25 cellular contexts compared by ENCODE assay signal in genomic region chr7:70400829-70401380, GRCh38.
"Had no signal": no experiment of that assay in that cellular context is flagged by ENCODE, and none has a peak within 500 bp of the region (broad histone marks: within the 10 kb centered on the region; RNA-seq: fewer than 3 reads in every experiment).

No MANE protein-coding gene starts in this region.

- H3K27ac ChIP-seq: foreskin keratinocyte, left lung, testis had no signal

- H3K36me3 Mint-ChIP-seq: natural killer cell had no signal

- H3K4me3 Mint-ChIP-seq: activated CD8-positive, alpha-beta T cell treated with anti-CD3 and anti-CD28 coated beads, Interleukin-2, amount 10 ng/mL, durations not matched to agents 7 days and 5 days; activated T-helper 1 cell treated with anti-CD3 and anti-CD28 coated beads, Interleukin-12 subunit alpha, Interleukin-12 subunit beta, Interleukin-2, Interleukin-4 antibody, amounts not matched to agents 30 ng/mL and 10 ng/mL and 1 ng/mL, durations not matched to agents 14 hours and 24 hours and 36 hours; brain; dendritic cell treated with granulocyte-macrophage colony-stimulating factor and Interleukin-4, amounts not matched to agents 40 ng/mL and 50 ng/mL, for 4 days; mesothelial cell of epicardium; natural killer cell; T-helper 2 cell treated with Interferon-gamma antibody and Interleukin-4, amounts not matched to agents 5 μg/mL and 100 μg/mL, for 36 hours had no signal

- H3K4me3 ChIP-seq: left lung, lung, testis had no signal

- H3K9me3 ChIP-seq: left lung, testis had no signal

- H3K9me3 Mint-ChIP-seq: activated T-helper 1 cell treated with anti-CD3 and anti-CD28 coated beads, Interleukin-12 subunit alpha, Interleukin-12 subunit beta, Interleukin-2, Interleukin-4 antibody, amounts not matched to agents 30 ng/mL and 10 ng/mL and 1 ng/mL, durations not matched to agents 14 hours and 24 hours and 36 hours; dendritic cell treated with granulocyte-macrophage colony-stimulating factor and Interleukin-4, amounts not matched to agents 40 ng/mL and 50 ng/mL, for 4 days; natural killer cell; T-helper 2 cell treated with Interferon-gamma antibody and Interleukin-4, amounts not matched to agents 5 μg/mL and 100 μg/mL, for 36 hours had no signal

- DNase-seq: activated CD4-positive, alpha-beta T cell treated with anti-CD3 and anti-CD28 coated beads for 1 hour; activated CD4-positive, alpha-beta T cell treated with anti-CD3 and anti-CD28 coated beads, Interleukin-2, amount 50 U/mL, for 1 hour; activated CD8-positive, alpha-beta T cell treated with anti-CD3 and anti-CD28 coated beads, Interleukin-2, amount 10 ng/mL, durations not matched to agents 7 days and 5 days; activated gamma-delta T cell; aorta; effector CD8-positive, alpha-beta T cell; erythroblast; foreskin keratinocyte; hippocampal formation; kidney glomerular epithelial cell; left lung; natural killer cell; stimulated activated CD4-positive, alpha-beta T cell treated with anti-CD3 and anti-CD28 coated beads, Interleukin-2, amount 100 ng/mL, for 48 hours; stimulated activated CD8-positive, alpha-beta memory T cell treated with anti-CD3 and anti-CD28 coated beads, Interleukin-4, amount 100 ng/mL, for 48 hours; stimulated activated naive CD4-positive, alpha-beta T cell; trophoblast cell had no signal

- H3K4me1 ChIP-seq: foreskin keratinocyte, left lung, testis had no signal

- H3K4me1 Mint-ChIP-seq: natural killer cell had no signal

- H3K27me3 ChIP-seq: foreskin keratinocyte, left lung, testis had no signal

- H3K27ac Mint-ChIP-seq: activated CD8-positive, alpha-beta T cell treated with anti-CD3 and anti-CD28 coated beads, Interleukin-2, amount 10 ng/mL, durations not matched to agents 7 days and 5 days; activated naive CD4-positive, alpha-beta T cell treated with anti-CD3 and anti-CD28 coated beads, Interleukin-2, amount 50 U/mL, for 72 hours; activated T-helper 1 cell treated with anti-CD3 and anti-CD28 coated beads, Interleukin-12 subunit alpha, Interleukin-12 subunit beta, Interleukin-2, Interleukin-4 antibody, amounts not matched to agents 30 ng/mL and 10 ng/mL and 1 ng/mL, durations not matched to agents 14 hours and 24 hours and 36 hours; brain; dendritic cell treated with granulocyte-macrophage colony-stimulating factor and Interleukin-4, amounts not matched to agents 40 ng/mL and 50 ng/mL, for 4 days; mesothelial cell of epicardium; natural killer cell; progenitor cell of endocrine pancreas; T-helper 2 cell treated with Interferon-gamma antibody and Interleukin-4, amounts not matched to agents 5 μg/mL and 100 μg/mL, for 36 hours had no signal

- ATAC-seq: activated CD8-positive, alpha-beta T cell treated with anti-CD3 and anti-CD28 coated beads, Interleukin-2, amount 10 ng/mL, durations not matched to agents 7 days and 5 days; activated naive CD4-positive, alpha-beta T cell treated with anti-CD3 and anti-CD28 coated beads, Interleukin-2, amount 50 U/mL, for 72 hours; foreskin keratinocyte; left lung; natural killer cell had no signal

- H3K36me3 ChIP-seq: left lung had no signal

- H3K27me3 Mint-ChIP-seq: dendritic cell treated with granulocyte-macrophage colony-stimulating factor and Interleukin-4, amounts not matched to agents 40 ng/mL and 50 ng/mL, for 4 days; progenitor cell of endocrine pancreas had no signal
